36 cellular contexts compared by ENCODE assay signal in the genomic region with DNA sequence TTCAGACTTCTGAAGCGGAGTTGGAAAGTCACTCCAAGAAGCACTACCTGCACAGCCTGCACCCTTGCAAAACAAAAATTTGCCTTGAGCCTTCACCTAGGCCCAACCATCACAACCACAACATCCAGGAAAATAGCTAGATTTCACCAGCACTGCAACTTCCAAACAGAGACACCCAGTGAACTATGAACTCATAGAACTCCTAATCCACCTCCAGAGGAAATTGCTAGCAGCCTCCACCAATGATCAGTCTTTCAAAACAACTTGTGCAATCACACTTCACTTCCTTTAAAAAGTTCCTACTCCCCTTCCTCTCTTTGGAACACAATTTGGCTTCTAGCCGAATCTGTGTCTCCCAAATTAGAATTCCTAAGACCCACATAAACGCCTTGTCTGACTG.
"Had no signal": no experiment of that assay in that cellular context is flagged by ENCODE, and none has a peak within 500 bp of the region (broad histone marks: within the 10 kb centered on the region; RNA-seq: fewer than 3 reads in every experiment).

No MANE protein-coding gene starts in this region.

- H3K27me3 Mint-ChIP-seq: activated CD4-positive, alpha-beta memory T cell treated with anti-CD3 and anti-CD28 coated beads for 36 hours; activated CD4-positive, alpha-beta T cell treated with anti-CD3 and anti-CD28 coated beads, Interleukin-2, amount 10 ng/mL, durations not matched to agents 24 days and 14 days; activated CD8-positive, alpha-beta memory T cell treated with anti-CD3 and anti-CD28 coated beads, Interleukin-2, amount 10 ng/mL, durations not matched to agents 7 days and 5 days; activated naive CD4-positive, alpha-beta T cell treated with anti-CD3 and anti-CD28 coated beads, Interleukin-2, amount 50 U/mL, for 24 hours; activated naive CD8-positive, alpha-beta T cell treated with anti-CD3 and anti-CD28 coated beads for 36 hours; activated naive CD8-positive, alpha-beta T cell treated with anti-CD3 and anti-CD28 coated beads, Interleukin-2, amount 50 U/mL, for 24 hours; effector memory CD8-positive, alpha-beta T cell; T-helper 17 cell had no signal

- H3K4me3 Mint-ChIP-seq: activated CD4-positive, alpha-beta memory T cell treated with anti-CD3 and anti-CD28 coated beads for 36 hours; activated CD4-positive, alpha-beta T cell treated with anti-CD3 and anti-CD28 coated beads for 36 hours; activated CD4-positive, alpha-beta T cell treated with anti-CD3 and anti-CD28 coated beads, Interleukin-2, amount 10 ng/mL, durations not matched to agents 24 days and 14 days; activated CD8-positive, alpha-beta memory T cell treated with anti-CD3 and anti-CD28 coated beads, Interleukin-2, amount 10 ng/mL, durations not matched to agents 7 days and 5 days; activated CD8-positive, alpha-beta T cell treated with anti-CD3 and anti-CD28 coated beads, Interleukin-2, amount 10 ng/mL, durations not matched to agents 7 days and 5 days; activated naive CD4-positive, alpha-beta T cell treated with anti-CD3 and anti-CD28 coated beads for 36 hours; activated naive CD4-positive, alpha-beta T cell treated with anti-CD3 and anti-CD28 coated beads, Interleukin-2, amount 50 U/mL, for 24 hours; activated naive CD8-positive, alpha-beta T cell treated with anti-CD3 and anti-CD28 coated beads for 36 hours; activated naive CD8-positive, alpha-beta T cell treated with anti-CD3 and anti-CD28 coated beads, Interleukin-2, amount 50 U/mL, for 24 hours; activated T-helper 1 cell treated with anti-CD3 and anti-CD28 coated beads, Interleukin-12 subunit alpha, Interleukin-12 subunit beta, Interleukin-2, Interleukin-4 antibody, amounts not matched to agents 30 ng/mL and 10 ng/mL and 1 ng/mL, durations not matched to agents 14 hours and 24 hours and 36 hours; effector memory CD8-positive, alpha-beta T cell; T-helper 17 cell; T-helper 2 cell treated with Interferon-gamma antibody and Interleukin-4, amounts not matched to agents 5 μg/mL and 100 μg/mL, for 36 hours had no signal

- H3K27ac Mint-ChIP-seq: activated CD4-positive, alpha-beta memory T cell treated with anti-CD3 and anti-CD28 coated beads for 36 hours; activated CD4-positive, alpha-beta T cell treated with anti-CD3 and anti-CD28 coated beads for 36 hours; activated CD4-positive, alpha-beta T cell treated with anti-CD3 and anti-CD28 coated beads, Interleukin-2, amount 10 ng/mL, durations not matched to agents 24 days and 14 days; activated CD8-positive, alpha-beta memory T cell treated with anti-CD3 and anti-CD28 coated beads, Interleukin-2, amount 10 ng/mL, durations not matched to agents 7 days and 5 days; activated CD8-positive, alpha-beta T cell treated with anti-CD3 and anti-CD28 coated beads, Interleukin-2, amount 10 ng/mL, durations not matched to agents 7 days and 5 days; activated naive CD4-positive, alpha-beta T cell treated with anti-CD3 and anti-CD28 coated beads for 36 hours; activated naive CD4-positive, alpha-beta T cell treated with anti-CD3 and anti-CD28 coated beads, Interleukin-2, amount 50 U/mL, for 24 hours; activated naive CD8-positive, alpha-beta T cell treated with anti-CD3 and anti-CD28 coated beads for 36 hours; activated naive CD8-positive, alpha-beta T cell treated with anti-CD3 and anti-CD28 coated beads, Interleukin-2, amount 50 U/mL, for 24 hours; activated T-helper 1 cell treated with anti-CD3 and anti-CD28 coated beads, Interleukin-12 subunit alpha, Interleukin-12 subunit beta, Interleukin-2, Interleukin-4 antibody, amounts not matched to agents 30 ng/mL and 10 ng/mL and 1 ng/mL, durations not matched to agents 14 hours and 24 hours and 36 hours; activated T-helper 2 cell treated with anti-CD3 and anti-CD28 coated beads, Interferon-gamma antibody, Interleukin-2, Interleukin-4, amounts not matched to agents 10 μg/mL and 5 μg/mL and 100 μg/mL, durations not matched to agents 14 hours and 24 hours and 36 hours; effector memory CD8-positive, alpha-beta T cell; T-helper 17 cell; T-helper 2 cell treated with Interferon-gamma antibody and Interleukin-4, amounts not matched to agents 5 μg/mL and 100 μg/mL, for 36 hours had no signal

- ATAC-seq: activated CD4-positive, alpha-beta T cell treated with anti-CD3 and anti-CD28 coated beads for 36 hours; activated CD8-positive, alpha-beta memory T cell treated with anti-CD3 and anti-CD28 coated beads, Interleukin-2, amount 10 ng/mL, durations not matched to agents 7 days and 5 days; activated CD8-positive, alpha-beta T cell treated with anti-CD3 and anti-CD28 coated beads, Interleukin-2, amount 10 ng/mL, durations not matched to agents 7 days and 5 days; activated naive CD8-positive, alpha-beta T cell treated with anti-CD3 and anti-CD28 coated beads, Interleukin-2, amount 50 U/mL, for 24 hours; body of pancreas; effector memory CD8-positive, alpha-beta T cell; foreskin keratinocyte; gastrocnemius medialis; T-helper 17 cell had no signal

- H3K9me3 Mint-ChIP-seq: activated naive CD4-positive, alpha-beta T cell treated with anti-CD3 and anti-CD28 coated beads for 36 hours; activated naive CD8-positive, alpha-beta T cell treated with anti-CD3 and anti-CD28 coated beads for 36 hours; activated naive CD8-positive, alpha-beta T cell treated with anti-CD3 and anti-CD28 coated beads, Interleukin-2, amount 50 U/mL, for 24 hours had no signal

- H3K27ac ChIP-seq: adrenal gland, body of pancreas, esophagus muscularis mucosa, foreskin keratinocyte, gastrocnemius medialis, WERI-Rb-1 had no signal

- DNase-seq: activated CD4-positive, alpha-beta memory T cell treated with anti-CD3 and anti-CD28 coated beads for 36 hours; activated CD4-positive, alpha-beta T cell treated with anti-CD3 and anti-CD28 coated beads for 36 hours; activated CD4-positive, alpha-beta T cell treated with anti-CD3 and anti-CD28 coated beads, Interleukin-2, amount 10 ng/mL, durations not matched to agents 24 days and 14 days; activated CD4-positive, CD25-positive, alpha-beta regulatory T cell; activated CD4-positive, CD25-positive, alpha-beta regulatory T cell treated with anti-CD3 and anti-CD28 coated beads, Interleukin-2, amount 50 U/mL, for 72 hours; activated CD8-positive, alpha-beta memory T cell treated with anti-CD3 and anti-CD28 coated beads, Interleukin-2, amount 10 ng/mL, durations not matched to agents 7 days and 5 days; activated CD8-positive, alpha-beta memory T cell treated with anti-CD3 and anti-CD28 coated beads, Interleukin-2, amount 50 U/mL, for 4 hours; activated CD8-positive, alpha-beta T cell treated with anti-CD3 and anti-CD28 coated beads, Interleukin-2, amount 10 ng/mL, durations not matched to agents 7 days and 5 days; activated effector memory CD4-positive, alpha-beta T cell treated with anti-CD3 and anti-CD28 coated beads, Interleukin-2, amount 50 U/mL, for 16 hours; activated naive CD4-positive, alpha-beta T cell treated with anti-CD3 and anti-CD28 coated beads for 36 hours; activated naive CD8-positive, alpha-beta T cell treated with anti-CD3 and anti-CD28 coated beads for 36 hours; activated naive CD8-positive, alpha-beta T cell treated with anti-CD3 and anti-CD28 coated beads, Interleukin-2, amount 50 U/mL, for 24 hours; activated T-cell treated with anti-CD3 and anti-CD28 coated beads, Interleukin-2, amount 50 U/mL, for 1 hour; activated T-cell treated with anti-CD3 and anti-CD28 coated beads, Interleukin-2, amount 50 U/mL, for 48 hours; adrenal gland; amygdala; aorta; body of pancreas; caudate nucleus; cortex of kidney; dermis blood vessel endothelial cell; effector CD4-positive, alpha-beta T cell; effector memory CD8-positive, alpha-beta T cell; erythroblast; foreskin keratinocyte; gastrocnemius medialis; glutamatergic neuron; T-helper 1 cell; T-helper 17 cell; T1000; WERI-Rb-1 had no signal

- H3K4me1 Mint-ChIP-seq: activated CD4-positive, alpha-beta T cell treated with anti-CD3 and anti-CD28 coated beads for 36 hours; activated CD4-positive, alpha-beta T cell treated with anti-CD3 and anti-CD28 coated beads, Interleukin-2, amount 10 ng/mL, durations not matched to agents 24 days and 14 days; activated CD8-positive, alpha-beta memory T cell treated with anti-CD3 and anti-CD28 coated beads, Interleukin-2, amount 10 ng/mL, durations not matched to agents 7 days and 5 days; activated naive CD4-positive, alpha-beta T cell treated with anti-CD3 and anti-CD28 coated beads, Interleukin-2, amount 50 U/mL, for 24 hours; activated naive CD8-positive, alpha-beta T cell treated with anti-CD3 and anti-CD28 coated beads for 36 hours; activated naive CD8-positive, alpha-beta T cell treated with anti-CD3 and anti-CD28 coated beads, Interleukin-2, amount 50 U/mL, for 24 hours; T-helper 17 cell had no signal

- H3K36me3 Mint-ChIP-seq: activated CD4-positive, alpha-beta memory T cell treated with anti-CD3 and anti-CD28 coated beads for 36 hours; activated CD8-positive, alpha-beta memory T cell treated with anti-CD3 and anti-CD28 coated beads, Interleukin-2, amount 10 ng/mL, durations not matched to agents 7 days and 5 days; activated naive CD4-positive, alpha-beta T cell treated with anti-CD3 and anti-CD28 coated beads, Interleukin-2, amount 50 U/mL, for 24 hours; activated naive CD8-positive, alpha-beta T cell treated with anti-CD3 and anti-CD28 coated beads for 36 hours had no signal
